23 cellular contexts compared by ENCODE assay signal in genomic region chr7:1436608-1437007, GRCh38.
"Had no signal": no experiment of that assay in that cellular context is flagged by ENCODE, and none has a peak within 500 bp of the region (broad histone marks: within the 10 kb centered on the region; RNA-seq: fewer than 3 reads in every experiment).

No MANE protein-coding gene starts in this region.

- DNase-seq: stimulated activated CD4-positive, alpha-beta T cell treated with anti-CD3 and anti-CD28 coated beads, Interleukin-2, amount 100 ng/mL, for 48 hours; stimulated activated CD4-positive, alpha-beta T cell treated with anti-CD3 and anti-CD28 coated beads, Interleukin-4, amount 100 ng/mL, for 1 hour; stimulated activated CD4-positive, alpha-beta T cell treated with anti-CD3 and anti-CD28 coated beads, Interleukin-4, amount 100 ng/mL, for 24 hours; stimulated activated CD4-positive, alpha-beta T cell treated with anti-CD3 and anti-CD28 coated beads, Interleukin-4, amount 100 ng/mL, for 4 hours; stimulated activated CD8-positive, alpha-beta memory T cell treated with anti-CD3 and anti-CD28 coated beads, Interleukin-4, amount 100 ng/mL, for 48 hours; stimulated activated naive B cell treated with anti-CD40 and anti-IgM and Interleukin-4, amounts not matched to agents 10 μg/mL and 1 μg/mL and 100 μg/mL, for 72 hours; stimulated activated naive CD4-positive, alpha-beta T cell; stimulated activated naive CD4-positive, alpha-beta T cell treated with Interleukin-2 at 50 U/mL for 16 hours; stimulated activated naive CD8-positive, alpha-beta T cell treated with anti-CD3 and anti-CD28 coated beads, Interleukin-15, amount 100 ng/mL, for 72 hours; stimulated activated naive CD8-positive, alpha-beta T cell treated with anti-CD3 and anti-CD28 coated beads, Interleukin-15, Interleukin-2, amounts not matched to agents 100 U/mL and 50 U/mL, for 24 hours; stomach; substantia nigra; testis; thyroid gland; transverse colon; upper lobe of right lung; uterus had no signal

- H3K27ac ChIP-seq: stomach, suprapubic skin, testis, thoracic aorta, thyroid gland, tibial artery, tibial nerve, transverse colon, upper lobe of left lung, upper lobe of right lung, uterus, vagina had no signal

- H3K27me3 ChIP-seq: testis, thyroid gland, tibial nerve, upper lobe of right lung, uterus, vagina had no signal

- H3K9me3 ChIP-seq: stomach, suprapubic skin, testis, thoracic aorta, thyroid gland, tibial artery, tibial nerve, transverse colon, upper lobe of left lung, upper lobe of right lung, uterus, vagina had no signal

- H3K4me1 ChIP-seq: testis, thyroid gland, uterus had no signal

- H3K4me3 ChIP-seq: stomach, suprapubic skin, testis, thoracic aorta, thyroid gland, tibial artery, tibial nerve, transverse colon, upper lobe of left lung, upper lobe of right lung, uterus, vagina had no signal

- H3K36me3 ChIP-seq: thyroid gland, uterus had no signal
